Comparison of ENCODE assay signal across 1 cellular context in genomic region chr17:70906808-70907207, GRCh38.
TF ChIP-seq lines count a peak whose summit lies in the region.

No MANE protein-coding gene starts in this region.

TF ChIP-seq in IMR-90, 13 proteins besides CTCF, POLR2A, EP300 and RAD21 (continued from another document):
- no peak for TF ChIP-seq NFE2L2 (IDR thresholded peaks at IDR 0.05; ENCODE audit: low read depth, low read length)
- TF ChIP-seq MAZ (IDR thresholded peaks at IDR 0.05; ENCODE audit: borderline replicate concordance, low read depth, low read length): no peak
- no peak for TF ChIP-seq CEBPB (IDR thresholded peaks at IDR 0.05; ENCODE audit: low read depth, low read length)
- TF ChIP-seq ELK1 (IDR thresholded peaks at IDR 0.05; ENCODE audit: borderline replicate concordance, low read depth, low read length): no peak
